ENCODE assay signal across 21 cellular contexts in genomic region chr6:38350220-38350619, GRCh38.
"Had no signal": no experiment of that assay in that cellular context is flagged by ENCODE, and none has a peak within 500 bp of the region (broad histone marks: within the 10 kb centered on the region; RNA-seq: fewer than 3 reads in every experiment).

No MANE protein-coding gene starts in this region.

- DNase-seq: activated CD4-positive, alpha-beta T cell treated with anti-CD3 and anti-CD28 coated beads, Interleukin-2, amount 50 U/mL, for 4 hours; activated CD4-positive, CD25-positive, alpha-beta regulatory T cell treated with anti-CD3 and anti-CD28 coated beads, Interleukin-2, amount 50 U/mL, for 72 hours; activated effector memory CD4-positive, alpha-beta T cell treated with anti-CD3 and anti-CD28 coated beads, Interleukin-2, amount 50 U/mL, for 16 hours; activated T-cell treated with anti-CD3 and anti-CD28 coated beads, Interleukin-2, amount 50 U/mL, for 72 hours; dermis blood vessel endothelial cell; effector memory CD4-positive, alpha-beta T cell; glutamatergic neuron; kidney; left ventricle myocardium superior; naive thymus-derived CD4-positive, alpha-beta T cell; sigmoid colon; stimulated activated naive CD4-positive, alpha-beta T cell treated with Interleukin-2 at 50 U/mL for 16 hours; SW 1271; T-helper 2 cell had no signal

- H3K36me3 ChIP-seq: sigmoid colon, tibial nerve, uterus had no signal

- FAIRE-seq: bronchial epithelial cell, endothelial cell of umbilical vein, kidney had no signal

- H3K9me3 ChIP-seq: mucosa of descending colon, sigmoid colon, tibial nerve, uterus had no signal

- H3K4me3 ChIP-seq: mucosa of descending colon, sigmoid colon, tibial nerve, uterus had no signal

- H3K27ac ChIP-seq: parathyroid adenoma, VCaP had no signal

- H3K4me1 ChIP-seq: parathyroid adenoma had no signal

- H3K27me3 ChIP-seq: sigmoid colon, tibial nerve, uterus had no signal
